Comparison of ENCODE assay signal across 8 cellular contexts in genomic region chr19:51904331-51905165, GRCh38. TPM values are rescaled to one million over a fixed set of nuclear protein-coding genes. Genes with fewer than 3 reads are reported as not detected.
DNase-seq lines count a peak whose midpoint lies in the region; ATAC-seq and TF ChIP-seq lines count a peak whose summit lies in the region.

Gene ZNF649 (minus strand): TSS chr19:51905017. CDS start chr19:51900107, 4,910 bp downstream.

- H3K27me3 ChIP-seq in effector memory CD4-positive, alpha-beta T cell (replicated peaks; ENCODE audit: control insufficient read depth, insufficient read depth, low read length, poor library complexity, severe bottlenecking): no peaks in the 10 kb centered on the region
- no peaks in the 10 kb centered on the region for H3K27me3 ChIP-seq in lower lobe of right lung (ENCODE audit: low read depth)

- H3K36me3 ChIP-seq in effector memory CD4-positive, alpha-beta T cell (ENCODE audit: control insufficient read depth, insufficient read depth, low read length): peaks cover 13% of the 10 kb centered on the region
- H3K36me3 ChIP-seq in lower lobe of right lung: peaks cover 6% of the 10 kb centered on the region

- TF ChIP-seq CTCF in lower lobe of right lung (IDR thresholded peaks at IDR 0.05): no peak

- intact Hi-C loops in lower lobe of right lung (cut with DNase I): no loop called here

- peaks cover 18% of the 10 kb centered on the region for H3K9me3 ChIP-seq in effector memory CD4-positive, alpha-beta T cell (ENCODE audit: control insufficient read depth, low read length)
- peaks cover 30% of the 10 kb centered on the region for H3K9me3 ChIP-seq in lower lobe of right lung

- DNase-seq in NCI-H2081 (lab: John Stamatoyannopoulos, UW) (peak; percentile 45 to 67), NCI-H2081 treated with DMSO at 0.1 percent for 48 hours (lab: John Stamatoyannopoulos, UW) (no peak), NCI-H82 (lab: John Stamatoyannopoulos, UW) (peak; percentile 91), lower lobe of right lung (peak; percentile 90)
- peak; percentile 90 for DNase-seq in activated CD8-positive, alpha-beta memory T cell treated with anti-CD3 and anti-CD28 coated beads for 24 hours
- DNase-seq in effector memory CD4-positive, alpha-beta T cell: peak; percentile 50 to 62 (median 58)
- DNase-seq in stimulated activated CD4-positive, alpha-beta T cell treated with anti-CD3 and anti-CD28 coated beads, Interleukin-4, amount 100 ng/mL, for 4 hours: peak; percentile 76 to 78

- ATAC-seq in HG03196 (IDR thresholded peaks at IDR 0.05; ENCODE audit: unreplicated experiment) (peak; percentile 92), lower lobe of right lung (peak; percentile 100)

- peak within 1 kb of the TSS; percentile 60 for H3K27ac ChIP-seq in effector memory CD4-positive, alpha-beta T cell (ENCODE audit: insufficient read depth, low read length, poor library complexity, severe bottlenecking)
- H3K27ac ChIP-seq in lower lobe of right lung: peak within 1 kb of the TSS; percentile 86

- peak within 1 kb of the TSS; percentile 93 for H3K4me3 ChIP-seq in effector memory CD4-positive, alpha-beta T cell (ENCODE audit: insufficient read depth, low read depth, low read length, poor library complexity, severe bottlenecking)
- peak within 1 kb of the TSS; percentile 94 for H3K4me3 ChIP-seq in lower lobe of right lung

- peaks cover 3% of the 10 kb centered on the region for H3K4me1 ChIP-seq in effector memory CD4-positive, alpha-beta T cell (ENCODE audit: control insufficient read depth, insufficient read depth, low read length, poor library complexity, severe bottlenecking)
- peaks cover 12% of the 10 kb centered on the region for H3K4me1 ChIP-seq in lower lobe of right lung

RNA-seq across cellular contexts. Expression of gene ZNF649, which starts in this region (rescaled TPM):
- 14.3 TPM for total RNA-seq in lower lobe of right lung
